In genomic region chr1:170929835-170930554, GRCh38 we compare ENCODE assay signal across 1 cellular context.
TF ChIP-seq lines count a peak whose summit lies in the region.

No MANE protein-coding gene starts in this region.

TF ChIP-seq in H1, 55 proteins besides CTCF, POLR2A, EP300 and RAD21 (continued from another document):
- no peak for TF ChIP-seq JUND (IDR thresholded peaks at IDR 0.05; ENCODE audit: low read length)
- no peak for TF ChIP-seq SIX5 (IDR thresholded peaks at IDR 0.05; ENCODE audit: low read depth, low read length)
- no peak for TF ChIP-seq TCF12 (IDR thresholded peaks at IDR 0.05; ENCODE audit: low read depth, low read length)
- no peak for TF ChIP-seq GABPA (IDR thresholded peaks at IDR 0.05; ENCODE audit: borderline replicate concordance, insufficient read depth, low read length)
